13 cellular contexts compared by ENCODE assay signal in genomic region chr7:78164459-78164858, GRCh38.
DNase-seq lines count a peak whose midpoint lies in the region; ATAC-seq and TF ChIP-seq lines count a peak whose summit lies in the region.
"Had no signal": no experiment of that assay in that cellular context is flagged by ENCODE, and none has a peak within 500 bp of the region (broad histone marks: within the 10 kb centered on the region; RNA-seq: fewer than 3 reads in every experiment).

No MANE protein-coding gene starts in this region.

- no peaks in the 10 kb centered on the region for H3K27me3 ChIP-seq in left ventricle myocardium inferior (ENCODE audit: low read depth)
- no peaks in the 10 kb centered on the region for H3K27me3 ChIP-seq in prostate gland (replicated peaks; ENCODE audit: insufficient read depth)
- H3K27me3 ChIP-seq: BE2C had no signal

- H3K27ac ChIP-seq in left ventricle myocardium inferior (replicated peaks) (no peak overlapping the region), prostate gland (no peak overlapping the region)

- no peak for TF ChIP-seq POLR2A in prostate gland (IDR thresholded peaks at IDR 0.05)

- no peak for DNase-seq in Right ventricle myocardium inferior (ENCODE audit: missing footprints)
- no peak for DNase-seq in left ventricle myocardium inferior
- peak; percentile 13 for DNase-seq in NAMALWA (ENCODE audit: low spot score)
- DNase-seq in NCI-H82 treated with DMSO at 0.1 percent for 48 hours (lab: John Stamatoyannopoulos, UW; ENCODE audit: unreplicated experiment): peak; percentile 13
- DNase-seq in retinal pigment epithelial cell (ENCODE audit: low read depth): peak; percentile 42
- no peak for DNase-seq in prostate gland (ENCODE audit: low spot score)
- DNase-seq: BE2C; CD8-positive, alpha-beta T cell; IMR-90; NCI-H1930; NCI-H524 treated with DMSO at 0.1 percent for 48 hours; PC-3 had no signal

- no peaks in the 10 kb centered on the region for H3K36me3 ChIP-seq in left ventricle myocardium inferior
- H3K36me3 ChIP-seq in prostate gland: no peaks in the 10 kb centered on the region
- H3K36me3 ChIP-seq: BE2C had no signal

- WGBS in prostate gland: 20% methylated on average over 1 of the region's 1 CpG

- intact Hi-C loops in Right ventricle myocardium inferior (cut with DNase I): no loop called here
- intact Hi-C loops in left ventricle myocardium inferior (cut with micrococcal nuclease): no loop called here
- intact Hi-C loops in prostate gland (cut with DNase I): no loop called here

- TF ChIP-seq CTCF in left ventricle myocardium inferior (IDR thresholded peaks at IDR 0.05; ENCODE audit: borderline replicate concordance) (no peak), retinal pigment epithelial cell (conservative IDR thresholded peaks at IDR 0.05; ENCODE audit: low read depth, low read length) (no peak), prostate gland (IDR thresholded peaks at IDR 0.05) (no peak)

- H3K4me1 ChIP-seq in left ventricle myocardium inferior: peaks cover 17% of the 10 kb centered on the region
- no peaks in the 10 kb centered on the region for H3K4me1 ChIP-seq in prostate gland (replicated peaks)

- no peaks in the 10 kb centered on the region for H3K9me3 ChIP-seq in left ventricle myocardium inferior (replicated peaks)
- no peaks in the 10 kb centered on the region for H3K9me3 ChIP-seq in prostate gland
- H3K9me3 ChIP-seq: BE2C had no signal

- peak; percentile 39 for ATAC-seq in Right ventricle myocardium inferior
- ATAC-seq in GM21528 (IDR thresholded peaks at IDR 0.05; ENCODE audit: low FRiP score, unreplicated experiment): no peak
- ATAC-seq: CD8-positive, alpha-beta T cell; PC-3 had no signal

- no peak overlapping the region for H3K4me3 ChIP-seq in left ventricle myocardium inferior
- no peak overlapping the region for H3K4me3 ChIP-seq in retinal pigment epithelial cell (ENCODE audit: low read length)
- H3K4me3 ChIP-seq in prostate gland: no peak overlapping the region

Comparison
In these comparisons a context has a peak if more than half of its experiments do, and no peak if none do; other contexts are left out.
1. DNase-seq: peak in NAMALWA (single experiment), NCI-H82 treated with DMSO at 0.1 percent for 48 hours (single experiment) and retinal pigment epithelial cell (single experiment); none in Right ventricle myocardium inferior (single experiment), left ventricle myocardium inferior (single experiment) and prostate gland (single experiment).